In the genomic region with DNA sequence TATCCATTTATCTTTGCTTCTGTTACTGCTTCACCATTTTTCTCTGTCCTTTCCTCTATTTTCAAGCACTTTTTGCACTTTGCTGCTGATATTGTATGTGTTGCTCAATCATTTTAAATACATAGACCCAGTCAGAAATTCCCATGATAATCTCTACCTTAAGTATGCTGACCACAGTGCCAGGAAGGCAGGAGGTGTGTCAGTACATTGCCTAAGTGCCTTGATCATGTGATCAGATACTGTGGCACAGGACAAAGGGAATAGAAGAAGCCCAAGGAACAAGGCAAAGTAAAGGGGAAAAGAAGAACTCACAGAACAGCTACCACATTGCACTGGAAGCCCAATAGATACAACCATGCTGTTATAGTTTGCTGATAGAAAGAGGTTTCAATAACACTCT, we compare ENCODE assay signal across 12 cellular contexts. TPM values are rescaled to one million over a fixed set of nuclear protein-coding genes. Genes with fewer than 3 reads are reported as not detected.
DNase-seq lines count a peak whose midpoint lies in the region; ATAC-seq and TF ChIP-seq lines count a peak whose summit lies in the region.
"Had no signal": no experiment of that assay in that cellular context is flagged by ENCODE, and none has a peak within 500 bp of the region (broad histone marks: within the 10 kb centered on the region; RNA-seq: fewer than 3 reads in every experiment).

No MANE protein-coding gene starts in this region.

- TF ChIP-seq CTCF in RWPE1 (conservative IDR thresholded peaks at IDR 0.05; ENCODE audit: low read depth) (no peak), fibroblast of the aortic adventitia (IDR thresholded peaks at IDR 0.05; ENCODE audit: insufficient read depth, low read length) (no peak), retinal pigment epithelial cell (conservative IDR thresholded peaks at IDR 0.05; ENCODE audit: low read depth, low read length) (no peak)

- POLR2A ChIA-PET in RWPE1 (lab: Yijun Ruan, JAX; ENCODE audit: low non-redundant PET): no interaction called here

- H3K27ac ChIP-seq in RWPE1: no peak overlapping the region

- intact Hi-C loops in posterior cingulate gyrus (cut with DNase I): no loop called here

- CTCF ChIA-PET in RWPE1 (lab: Yijun Ruan, JAX): no interaction called here

- H3K4me3 ChIP-seq in fibroblast of the aortic adventitia (ENCODE audit: low read depth, low read length): no peak overlapping the region
- H3K4me3 ChIP-seq in retinal pigment epithelial cell (ENCODE audit: low read length): no peak overlapping the region

- peak; percentile 78 for DNase-seq in H4 (ENCODE audit: low spot score)
- DNase-seq in RWPE1 (ENCODE audit: low spot score): peak; percentile 25
- DNase-seq in fibroblast of the aortic adventitia (ENCODE audit: low read depth): peak; percentile 82
- DNase-seq in retinal pigment epithelial cell (ENCODE audit: low read depth): peak; percentile 94
- no peak for DNase-seq in NCI-H446 (lab: John Stamatoyannopoulos, UW)
- no peak for DNase-seq in posterior cingulate gyrus
- DNase-seq: activated CD4-positive, alpha-beta memory T cell treated with anti-CD3 and anti-CD28 coated beads for 36 hours; kidney glomerular epithelial cell; NCI-H526; nucleus accumbens had no signal

- no peak for ATAC-seq in HG02938 (IDR thresholded peaks at IDR 0.05; ENCODE audit: unreplicated experiment)
- ATAC-seq in HG03521 (IDR thresholded peaks at IDR 0.05; ENCODE audit: unreplicated experiment): no peak

RNA-seq across cellular contexts. Expression of a gene that starts 53.7 kb away (rescaled TPM):
- 1.2 and 5.2 TPM in 2 replicates for total RNA-seq in H4 (2014; rRNA removed; shearing (Covaris generic))
- 1.7 and 561 TPM in 2 replicates for total RNA-seq in fibroblast of the aortic adventitia (ENCODE audit: low replicate concordance)
- total RNA-seq: activated CD4-positive, alpha-beta memory T cell treated with anti-CD3 and anti-CD28 coated beads for 36 hours had no signal

Comparison
In these comparisons a context has a peak if more than half of its experiments do, and no peak if none do; other contexts are left out.
1. DNase-seq: peak in H4 (single experiment), RWPE1 (single experiment), fibroblast of the aortic adventitia (single experiment) and retinal pigment epithelial cell (single experiment); none in NCI-H446 (0 of 2) and posterior cingulate gyrus (0 of 10).